ENCODE assay signal across 9 cellular contexts in genomic region chr16:11673091-11674000, GRCh38. TPM values are rescaled to one million over a fixed set of nuclear protein-coding genes. Genes with fewer than 3 reads are reported as not detected.
DNase-seq lines count a peak whose midpoint lies in the region; ATAC-seq and TF ChIP-seq lines count a peak whose summit lies in the region.
"Had no signal": no experiment of that assay in that cellular context is flagged by ENCODE, and none has a peak within 500 bp of the region (broad histone marks: within the 10 kb centered on the region; RNA-seq: fewer than 3 reads in every experiment).

No MANE protein-coding gene starts in this region.

- H3K9me3 Mint-ChIP-seq in activated CD4-positive, alpha-beta memory T cell treated with anti-CD3 and anti-CD28 coated beads, Interleukin-2, amount 10 ng/mL, durations not matched to agents 7 days and 5 days, result no peaks in the 10 kb centered on the region
- H3K9me3 Mint-ChIP-seq in stimulated activated naive CD8-positive, alpha-beta T cell treated with anti-CD3 and anti-CD28 coated beads, Interleukin-15, amount 100 ng/mL, for 72 hours, result no peaks in the 10 kb centered on the region
- no peaks in the 10 kb centered on the region for H3K9me3 Mint-ChIP-seq in Calu3 (ENCODE audit: low read depth, unreplicated experiment)

- no peaks in the 10 kb centered on the region for H4K20me1 ChIP-seq in HCT116 (ENCODE audit: insufficient read depth)

- no TSS peak for BruUV-seq in HCT116 (replicated peaks; lab: Mats Ljungman, UMichigan)
- BruUV-seq in Calu3 (replicated peaks; lab: Mats Ljungman, UMichigan), result no TSS peak

- TF ChIP-seq POLR2A in HCT116 (IDR thresholded peaks at IDR 0.05; ENCODE audit: borderline replicate concordance, extremely low read depth, insufficient read depth, insufficient read length), result no peak

- H3K36me3 ChIP-seq in HCT116 (ENCODE audit: control insufficient read depth in 1 of 2, insufficient read depth in 2 of 2, low read length in 2 of 2) (peaks cover 5 to 7% of the 10 kb centered on the region in 2 experiments; a peak in 2 of 4 replicates), right atrium auricular region (peaks cover 26% of the 10 kb centered on the region)

- peaks cover 11% of the 10 kb centered on the region for H3K27me3 Mint-ChIP-seq in activated CD4-positive, alpha-beta memory T cell treated with anti-CD3 and anti-CD28 coated beads, Interleukin-2, amount 10 ng/mL, durations not matched to agents 7 days and 5 days
- no peaks in the 10 kb centered on the region for H3K27me3 Mint-ChIP-seq in stimulated activated naive CD8-positive, alpha-beta T cell treated with anti-CD3 and anti-CD28 coated beads, Interleukin-15, amount 100 ng/mL, for 72 hours
- H3K27me3 Mint-ChIP-seq in Calu3 (ENCODE audit: unreplicated experiment), result no peaks in the 10 kb centered on the region

- H3K4me3 ChIP-seq in HCT116 (replicated peaks in 1 of 2; ENCODE audit: low read depth in 1 of 2, low read length in 2 of 2), result no peak overlapping the region
- no peak overlapping the region for H3K4me3 ChIP-seq in right atrium auricular region

- ATAC-seq in HCT116 (no peak), GM18909 (IDR thresholded peaks at IDR 0.05; ENCODE audit: poor library complexity, unreplicated experiment) (no peak), HG03025 (IDR thresholded peaks at IDR 0.05; ENCODE audit: low FRiP score, unreplicated experiment) (no peak)
- no peak for ATAC-seq in stimulated activated naive CD8-positive, alpha-beta T cell treated with anti-CD3 and anti-CD28 coated beads, Interleukin-15, amount 100 ng/mL, for 72 hours

- peaks cover 58% of the 10 kb centered on the region for H3K4me1 Mint-ChIP-seq in activated CD4-positive, alpha-beta memory T cell treated with anti-CD3 and anti-CD28 coated beads, Interleukin-2, amount 10 ng/mL, durations not matched to agents 7 days and 5 days
- H3K4me1 Mint-ChIP-seq in stimulated activated naive CD8-positive, alpha-beta T cell treated with anti-CD3 and anti-CD28 coated beads, Interleukin-15, amount 100 ng/mL, for 72 hours, result peaks cover 73% of the 10 kb centered on the region
- peaks cover 70% of the 10 kb centered on the region for H3K4me1 Mint-ChIP-seq in Calu3 (ENCODE audit: low read depth, unreplicated experiment)

- POLR2A ChIA-PET in HCT116 (lab: Charles Lee), result no interaction called here
- POLR2A ChIA-PET in activated CD4-positive, alpha-beta memory T cell treated with anti-CD3 and anti-CD28 coated beads, Interleukin-2, amount 10 ng/mL, durations not matched to agents 7 days and 5 days (lab: Charles Lee), result interaction anchor here (1.2 kb wide), 1 partner anchor 8 kb away, joined by 3 read pairs; no protein-coding TSS in a partner anchor

- no peaks in the 10 kb centered on the region for H3K9me2 ChIP-seq in HCT116 (ENCODE audit: insufficient read depth)

- H3K27ac ChIP-seq in HCT116 (ENCODE audit: low read depth, low read length), result peak overlapping the region; percentile 14; the same call in 1 of the 2 replicates
- peak overlapping the region; percentile 26 to 91 for H3K27ac ChIP-seq in right atrium auricular region

- peaks cover 20% of the 10 kb centered on the region for H3K36me3 Mint-ChIP-seq in activated CD4-positive, alpha-beta memory T cell treated with anti-CD3 and anti-CD28 coated beads, Interleukin-2, amount 10 ng/mL, durations not matched to agents 7 days and 5 days (ENCODE audit: low read depth)
- peaks cover 51% of the 10 kb centered on the region for H3K36me3 Mint-ChIP-seq in Calu3 (ENCODE audit: insufficient read depth, unreplicated experiment)

- intact Hi-C loops in HCT116 (cut with micrococcal nuclease), result no loop called here
- intact Hi-C loops in Calu3 (cut with micrococcal nuclease; ENCODE audit: unreplicated experiment), result loop anchor here (10.0 kb wide), 1 partner anchor 269 kb away; no protein-coding TSS in a partner anchor

- H3K4me1 ChIP-seq in HCT116 (ENCODE audit: control insufficient read depth in 1 of 2, insufficient read depth in 2 of 2, low read length in 2 of 2) (peaks cover 52 to 69% of the 10 kb centered on the region in 2 experiments), right atrium auricular region (peaks cover 0 to 75% of the 10 kb centered on the region in 2 donors)

- no peak for TF ChIP-seq RAD21 in HCT116 (IDR thresholded peaks at IDR 0.05; ENCODE audit: low read depth)

- H3K9me3 ChIP-seq in HCT116 (ENCODE audit: control insufficient read depth in 1 of 2, insufficient read depth in 1 of 2, low read depth in 1 of 2, low read length in 2 of 2), result no peaks in the 10 kb centered on the region
- no peaks in the 10 kb centered on the region for H3K9me3 ChIP-seq in right atrium auricular region

- H3K4me3 Mint-ChIP-seq in activated CD4-positive, alpha-beta memory T cell treated with anti-CD3 and anti-CD28 coated beads, Interleukin-2, amount 10 ng/mL, durations not matched to agents 7 days and 5 days, result no peak overlapping the region
- H3K4me3 Mint-ChIP-seq in stimulated activated naive CD8-positive, alpha-beta T cell treated with anti-CD3 and anti-CD28 coated beads, Interleukin-15, amount 100 ng/mL, for 72 hours, result peak overlapping the region; percentile 31 to 91
- H3K4me3 Mint-ChIP-seq in Calu3 (ENCODE audit: low read depth, unreplicated experiment), result no peak overlapping the region

- DNase-seq in HCT116 (ENCODE audit: low read depth, low spot score) (no peak), right atrium auricular region (ENCODE audit: low spot score) (no peak), Calu3 (no peak)
- DNase-seq in activated CD4-positive, alpha-beta memory T cell treated with anti-CD3 and anti-CD28 coated beads, Interleukin-2, amount 10 ng/mL, durations not matched to agents 7 days and 5 days, result no peak
- no peak for DNase-seq in stimulated activated naive CD8-positive, alpha-beta T cell treated with anti-CD3 and anti-CD28 coated beads, Interleukin-15, amount 100 ng/mL, for 72 hours
- DNase-seq: activated CD4-positive, alpha-beta T cell treated with anti-CD3 and anti-CD28 coated beads, Interleukin-2, amount 50 U/mL, for 48 hours; hippocampal formation had no signal

- H3K27ac Mint-ChIP-seq in activated CD4-positive, alpha-beta memory T cell treated with anti-CD3 and anti-CD28 coated beads, Interleukin-2, amount 10 ng/mL, durations not matched to agents 7 days and 5 days, result peak overlapping the region; percentile 9
- peak overlapping the region; percentile 88 to 91 for H3K27ac Mint-ChIP-seq in stimulated activated naive CD8-positive, alpha-beta T cell treated with anti-CD3 and anti-CD28 coated beads, Interleukin-15, amount 100 ng/mL, for 72 hours
- no peak overlapping the region for H3K27ac Mint-ChIP-seq in Calu3 (ENCODE audit: unreplicated experiment)

- no peaks in the 10 kb centered on the region for H3K79me2 ChIP-seq in HCT116 (ENCODE audit: insufficient read depth, low read length)

- peak overlapping the region; percentile 72; the same call in 1 of the 2 replicates for H3K4me2 ChIP-seq in HCT116 (ENCODE audit: low read length)

- no peak overlapping the region for H3K9ac ChIP-seq in HCT116 (ENCODE audit: low read length)

- no peak overlapping the region for H2AFZ ChIP-seq in HCT116 (ENCODE audit: low read depth, low read length, poor library complexity, severe bottlenecking)

- H3K27me3 ChIP-seq in HCT116 (ENCODE audit: insufficient read depth, low read length) (no peaks in the 10 kb centered on the region), right atrium auricular region (no peaks in the 10 kb centered on the region)

- TF ChIP-seq CTCF in HCT116 (IDR thresholded peaks at IDR 0.05 in 2 of 3, conservative IDR thresholded peaks at IDR 0.05 in 1 of 3; ENCODE audit: borderline replicate concordance in 1 of 3, insufficient read depth in 1 of 3, low read depth in 2 of 3, low read length in 2 of 3), result no peak
- no peak for TF ChIP-seq CTCF in right atrium auricular region (IDR thresholded peaks at IDR 0.05)
- no peak for TF ChIP-seq CTCF in Calu3 (IDR thresholded peaks at IDR 0.05; ENCODE audit: unreplicated experiment)

- RAD21 ChIA-PET in HCT116 (lab: Charles Lee; ENCODE audit: low non-redundant PET in 1 of 2, low total read pairs in 2 of 2, uncharacterized antibody in 2 of 2, unreplicated experiment in 2 of 2), result no interaction called here

- CTCF ChIA-PET in HCT116 (lab: Charles Lee) (no interaction called here), Calu3 (lab: Charles Lee) (interaction anchor here (0.6 kb wide), 1 partner anchor 140 kb away, joined by 5 read pairs; no protein-coding TSS in a partner anchor)
- CTCF ChIA-PET in activated CD4-positive, alpha-beta memory T cell treated with anti-CD3 and anti-CD28 coated beads, Interleukin-2, amount 10 ng/mL, durations not matched to agents 7 days and 5 days (lab: Charles Lee), result no interaction called here

TF ChIP-seq in HCT116, 20 proteins besides CTCF, POLR2A, EP300 and RAD21 (continues in another document):
- TF ChIP-seq SIN3A (IDR thresholded peaks at IDR 0.05; ENCODE audit: low read depth) (no peak), ZNF274 (IDR thresholded peaks at IDR 0.05; ENCODE audit: low read depth, low read length) (no peak), EZH2phosphoT487 (IDR thresholded peaks at IDR 0.05; ENCODE audit: borderline replicate concordance) (no peak), SP1 (IDR thresholded peaks at IDR 0.05; ENCODE audit: low read depth) (no peak), EGR1 (IDR thresholded peaks at IDR 0.05; ENCODE audit: low read depth) (no peak), SRF (IDR thresholded peaks at IDR 0.05; ENCODE audit: low read depth) (no peak), ELF1 (IDR thresholded peaks at IDR 0.05; ENCODE audit: borderline replicate concordance, low read depth) (no peak), CBX3 (IDR thresholded peaks at IDR 0.05; ENCODE audit: low read depth) (no peak), TCF7L2 (IDR thresholded peaks at IDR 0.05; ENCODE audit: borderline replicate concordance, extremely low read depth, insufficient read depth, insufficient read length) (no peak), JUND (IDR thresholded peaks at IDR 0.05) (no peak), FOSL1 (IDR thresholded peaks at IDR 0.05; ENCODE audit: low read depth) (no peak), EZH2 (IDR thresholded peaks at IDR 0.05) (no peak), ZFX (IDR thresholded peaks at IDR 0.05) (no peak), POLR2AphosphoS5 (IDR thresholded peaks at IDR 0.05; ENCODE audit: low read depth, low read length) (no peak), CEBPB (IDR thresholded peaks at IDR 0.05; ENCODE audit: low read depth) (no peak)

RNA-seq across cellular contexts. Expression of gene SNN, which starts 5.1 kb away (rescaled TPM):
- total RNA-seq in HCT116 (2021; ENCODE audit: unreplicated experiment) (12.2 TPM), right atrium auricular region (10 to 100 TPM; 18.9 to 20.0 TPM), Calu3 (2022) (26.0 and 31.3 TPM in 2 replicates)
- 9.8 and 11.3 TPM in 2 replicates for polyA plus RNA-seq in HCT116 (2012)
- total RNA-seq in activated CD4-positive, alpha-beta memory T cell treated with anti-CD3 and anti-CD28 coated beads, Interleukin-2, amount 10 ng/mL, durations not matched to agents 7 days and 5 days, result 1 to 10 TPM; 6.2 to 7.3 TPM

Comparison
In these comparisons a context has a peak if more than half of its experiments do, and no peak if none do; other contexts are left out.
1. H3K4me3 Mint-ChIP-seq: peak in stimulated activated naive CD8-positive, alpha-beta T cell treated with anti-CD3 and anti-CD28 coated beads, Interleukin-15, amount 100 ng/mL, for 72 hours (2 of 2); none in activated CD4-positive, alpha-beta memory T cell treated with anti-CD3 and anti-CD28 coated beads, Interleukin-2, amount 10 ng/mL, durations not matched to agents 7 days and 5 days (single experiment) and Calu3 (single experiment).